Comparison of ENCODE assay signal across 22 cellular contexts in the genomic region with DNA sequence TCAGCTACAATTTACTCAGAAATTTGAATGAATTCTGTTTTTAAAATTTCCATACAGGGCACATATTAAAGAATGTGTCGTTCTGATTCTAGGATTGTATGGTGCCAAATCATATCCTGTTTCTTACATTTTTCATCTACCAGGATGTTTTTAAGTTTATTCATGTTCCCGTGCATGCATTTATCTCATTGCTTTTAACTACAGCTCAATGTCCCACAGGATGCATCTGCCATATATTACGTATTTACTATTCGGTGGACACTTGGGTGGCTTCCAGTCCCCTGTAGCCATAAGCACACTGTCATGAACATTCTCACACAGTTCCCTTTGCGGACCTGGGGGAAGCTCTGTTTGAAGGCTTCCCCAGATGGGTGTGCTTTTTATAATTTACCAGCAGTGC.
"Had no signal": no experiment of that assay in that cellular context is flagged by ENCODE, and none has a peak within 500 bp of the region (broad histone marks: within the 10 kb centered on the region; RNA-seq: fewer than 3 reads in every experiment).

No MANE protein-coding gene starts in this region.

- H3K27me3 ChIP-seq: adrenal gland, heart left ventricle, pancreas, upper lobe of right lung had no signal

- H3K4me3 ChIP-seq: adrenal gland, heart left ventricle, left ventricle myocardium inferior, pancreas, upper lobe of right lung had no signal

- ATAC-seq: activated CD8-positive, alpha-beta T cell treated with anti-CD3 and anti-CD28 coated beads, Interleukin-2, amount 10 ng/mL, durations not matched to agents 7 days and 5 days; activated naive CD4-positive, alpha-beta T cell treated with anti-CD3 and anti-CD28 coated beads, Interleukin-2, amount 50 U/mL, for 72 hours; activated T-cell treated with anti-CD3 and anti-CD28 coated beads, Interleukin-2, amount 50 U/mL, for 4 hours; effector memory CD8-positive, alpha-beta T cell; heart left ventricle; naive thymus-derived CD8-positive, alpha-beta T cell; pancreas; upper lobe of right lung had no signal

- DNase-seq: activated CD4-positive, alpha-beta T cell treated with anti-CD3 and anti-CD28 coated beads, Interleukin-2, amount 10 ng/mL, durations not matched to agents 7 days and 5 days; activated CD8-positive, alpha-beta memory T cell treated with anti-CD3 and anti-CD28 coated beads, Interleukin-2, amount 50 U/mL, for 4 hours; activated CD8-positive, alpha-beta T cell treated with anti-CD3 and anti-CD28 coated beads, Interleukin-2, amount 10 ng/mL, durations not matched to agents 7 days and 5 days; activated effector memory CD4-positive, alpha-beta T cell treated with anti-CD3 and anti-CD28 coated beads, Interleukin-2, amount 50 U/mL, for 16 hours; activated T-cell treated with anti-CD3 and anti-CD28 coated beads, Interleukin-2, amount 50 U/mL, for 4 hours; adrenal gland; effector memory CD8-positive, alpha-beta T cell; foreskin melanocyte; heart left ventricle; kidney glomerular epithelial cell; left ventricle myocardium inferior; mesendoderm; naive thymus-derived CD8-positive, alpha-beta T cell; pancreas; stimulated activated CD4-positive, alpha-beta T cell treated with anti-CD3 and anti-CD28 coated beads, Interleukin-12 subunit alpha, Interleukin-12 subunit beta, amount 100 ng/mL, for 4 hours; stimulated activated CD4-positive, alpha-beta T cell treated with anti-CD3 and anti-CD28 coated beads, Interleukin-1b, Interleukin-23, amount 100 ng/mL, for 48 hours; stimulated activated CD8-positive, alpha-beta memory T cell treated with anti-CD3 and anti-CD28 coated beads, Interleukin-4, amount 100 ng/mL, for 48 hours; stimulated activated naive CD4-positive, alpha-beta T cell; T-helper 1 cell; T1000; upper lobe of right lung had no signal

- H3K36me3 ChIP-seq: adrenal gland, heart left ventricle, left ventricle myocardium inferior, pancreas, upper lobe of right lung had no signal

- H3K27ac ChIP-seq: adrenal gland, heart left ventricle, left ventricle myocardium inferior, pancreas, upper lobe of right lung had no signal
